In the genomic region with DNA sequence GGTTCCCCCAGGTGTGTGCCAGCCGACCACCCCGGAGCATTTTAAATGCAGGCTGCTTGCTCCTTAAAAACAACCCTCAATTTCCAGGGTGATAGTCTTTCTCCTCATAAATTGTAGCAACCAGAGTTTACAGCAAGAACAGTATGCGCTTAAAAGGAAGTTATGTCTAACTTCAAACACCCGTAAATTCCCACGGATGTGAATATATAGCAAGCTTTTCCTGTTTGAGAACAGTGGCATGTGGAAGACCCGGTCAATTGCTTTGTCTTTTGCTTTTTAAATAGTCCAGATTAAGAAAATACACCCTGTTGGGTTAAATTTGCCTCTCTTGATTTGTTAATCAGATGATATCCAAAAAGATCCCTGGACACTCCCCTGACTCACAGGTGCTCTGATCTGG, we compare ENCODE assay signal across 24 cellular contexts. TPM values are rescaled to one million over a fixed set of nuclear protein-coding genes. Genes with fewer than 3 reads are reported as not detected.
DNase-seq lines count a peak whose midpoint lies in the region; ATAC-seq and TF ChIP-seq lines count a peak whose summit lies in the region.
"Had no signal": no experiment of that assay in that cellular context is flagged by ENCODE, and none has a peak within 500 bp of the region (broad histone marks: within the 10 kb centered on the region; RNA-seq: fewer than 3 reads in every experiment).

No MANE protein-coding gene starts in this region.

- H3K4me3 Mint-ChIP-seq in activated naive CD4-positive, alpha-beta T cell treated with anti-CD3 and anti-CD28 coated beads, Interleukin-2, amount 50 U/mL, for 24 hours: no peak overlapping the region
- no peak overlapping the region for H3K4me3 Mint-ChIP-seq in stimulated activated memory B cell treated with anti-CD40 and anti-IgM and Interleukin-4, amounts not matched to agents 10 μg/mL and 1 μg/mL and 100 μg/mL, for 72 hours
- H3K4me3 Mint-ChIP-seq: type B pancreatic cell had no signal

- H3K36me3 Mint-ChIP-seq in activated naive CD4-positive, alpha-beta T cell treated with anti-CD3 and anti-CD28 coated beads, Interleukin-2, amount 50 U/mL, for 24 hours: peaks cover 10% of the 10 kb centered on the region
- H3K36me3 Mint-ChIP-seq in stimulated activated memory B cell treated with anti-CD40 and anti-IgM and Interleukin-4, amounts not matched to agents 10 μg/mL and 1 μg/mL and 100 μg/mL, for 72 hours: peaks cover 54% of the 10 kb centered on the region

- H3K4me1 Mint-ChIP-seq in activated naive CD4-positive, alpha-beta T cell treated with anti-CD3 and anti-CD28 coated beads, Interleukin-2, amount 50 U/mL, for 24 hours: peaks cover 30% of the 10 kb centered on the region
- peaks cover 15% of the 10 kb centered on the region for H3K4me1 Mint-ChIP-seq in stimulated activated memory B cell treated with anti-CD40 and anti-IgM and Interleukin-4, amounts not matched to agents 10 μg/mL and 1 μg/mL and 100 μg/mL, for 72 hours

- no peak for DNase-seq in activated naive CD4-positive, alpha-beta T cell treated with Interleukin-2 at 50 U/mL for 16 hours
- DNase-seq in dermis blood vessel endothelial cell: peak; percentile 69
- no peak for DNase-seq in superior temporal gyrus (ENCODE audit: extremely low spot score)
- no peak for DNase-seq in activated CD8-positive, alpha-beta memory T cell treated with anti-CD3 and anti-CD28 coated beads, Interleukin-2, amount 50 U/mL, for 48 hours
- DNase-seq: Caco-2; EL; foreskin fibroblast; hippocampal formation; islet precursor cell; KG1; NCI-H1048; NCI-H2029 treated with DMSO at 0.1 percent for 48 hours; NCI-H510A; pancreas; right lobe of liver; stimulated activated naive CD4-positive, alpha-beta T cell; WERI-Rb-1 had no signal

- no peaks in the 10 kb centered on the region for H3K9me3 Mint-ChIP-seq in activated naive CD4-positive, alpha-beta T cell treated with anti-CD3 and anti-CD28 coated beads, Interleukin-2, amount 50 U/mL, for 24 hours
- H3K9me3 Mint-ChIP-seq in stimulated activated memory B cell treated with anti-CD40 and anti-IgM and Interleukin-4, amounts not matched to agents 10 μg/mL and 1 μg/mL and 100 μg/mL, for 72 hours: no peaks in the 10 kb centered on the region
- H3K9me3 Mint-ChIP-seq: type B pancreatic cell had no signal

- H3K27me3 Mint-ChIP-seq in activated naive CD4-positive, alpha-beta T cell treated with anti-CD3 and anti-CD28 coated beads, Interleukin-2, amount 50 U/mL, for 24 hours: no peaks in the 10 kb centered on the region
- no peaks in the 10 kb centered on the region for H3K27me3 Mint-ChIP-seq in stimulated activated memory B cell treated with anti-CD40 and anti-IgM and Interleukin-4, amounts not matched to agents 10 μg/mL and 1 μg/mL and 100 μg/mL, for 72 hours
- H3K27me3 Mint-ChIP-seq: type B pancreatic cell had no signal

- H3K27ac Mint-ChIP-seq in activated naive CD4-positive, alpha-beta T cell treated with anti-CD3 and anti-CD28 coated beads, Interleukin-2, amount 50 U/mL, for 24 hours: peak overlapping the region; percentile 71
- H3K27ac Mint-ChIP-seq in stimulated activated memory B cell treated with anti-CD40 and anti-IgM and Interleukin-4, amounts not matched to agents 10 μg/mL and 1 μg/mL and 100 μg/mL, for 72 hours: peak overlapping the region; percentile 65
- H3K27ac Mint-ChIP-seq: type B pancreatic cell had no signal

- no peak for TF ChIP-seq CTCF in VCaP (conservative IDR thresholded peaks at IDR 0.05)

- peak overlapping the region; percentile 75 for H3K27ac ChIP-seq in VCaP
- H3K27ac ChIP-seq: epithelial cell of prostate, pancreas, right lobe of liver, WERI-Rb-1 had no signal

- ATAC-seq in stimulated activated memory B cell treated with anti-CD40 and anti-IgM and Interleukin-4, amounts not matched to agents 10 μg/mL and 1 μg/mL and 100 μg/mL, for 72 hours: no peak
- ATAC-seq in HG02884 (IDR thresholded peaks at IDR 0.05; ENCODE audit: unreplicated experiment): no peak
- ATAC-seq: pancreas, right lobe of liver, Right ventricle myocardium inferior had no signal

RNA-seq across cellular contexts. Expression of a gene that starts 20.8 kb away (rescaled TPM):
- 25.4 and 34.0 TPM in 2 replicates for total RNA-seq in dermis blood vessel endothelial cell

RNA-seq across cellular contexts. Expression of a gene that starts 54.6 kb away (rescaled TPM):
- 25.4 and 28.2 TPM in 2 replicates for total RNA-seq in dermis blood vessel endothelial cell
